ENCODE assay signal across 12 cellular contexts in the genomic region with DNA sequence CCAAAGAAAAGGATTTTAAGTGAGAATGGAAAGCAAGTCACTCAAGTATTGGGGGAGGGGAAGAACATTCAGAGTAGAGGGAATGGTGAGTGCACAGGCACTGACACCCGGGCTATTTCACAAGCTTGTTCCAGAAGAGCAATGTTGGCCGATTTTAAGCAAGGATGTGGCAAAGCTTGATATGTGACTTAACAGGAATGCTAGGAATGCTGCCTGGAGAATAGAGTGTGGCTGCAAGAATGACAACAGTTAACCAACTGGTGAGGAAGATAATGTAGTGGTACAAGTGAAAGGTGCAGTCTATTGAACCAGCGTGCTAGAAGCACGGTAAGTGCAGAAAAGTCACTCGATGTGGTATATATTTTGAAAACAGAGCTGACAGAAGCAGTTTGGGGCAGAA. TPM values are rescaled to one million over a fixed set of nuclear protein-coding genes. Genes with fewer than 3 reads are reported as not detected.
A peak's percentile ranks its signal among the peaks of the same experiment; 100 is the strongest.
DNase-seq lines count a peak whose midpoint lies in the region; ATAC-seq and TF ChIP-seq lines count a peak whose summit lies in the region.
"Had no signal": no experiment of that assay in that cellular context is flagged by ENCODE, and none has a peak within 500 bp of the region (broad histone marks: within the 10 kb centered on the region; RNA-seq: fewer than 3 reads in every experiment).

No MANE protein-coding gene starts in this region.

- H3K27me3 Mint-ChIP-seq in nephron progenitor cell (ENCODE audit: low read depth, poor library complexity): peaks cover 3% of the 10 kb centered on the region
- peaks cover 6% of the 10 kb centered on the region for H3K27me3 Mint-ChIP-seq in activated T-cell treated with anti-CD3 and anti-CD28 coated beads, Interleukin-2, amount 50 U/mL, for 4 hours (ENCODE audit: low read depth)

- H2AFZ ChIP-seq in PC-9: no peak overlapping the region

- no peak for TF ChIP-seq CTCF in PC-9 (conservative IDR thresholded peaks at IDR 0.05)
- TF ChIP-seq CTCF in nephron progenitor cell (IDR thresholded peaks at IDR 0.05): no peak

- H3K9me3 ChIP-seq in PC-9 (ENCODE audit: insufficient read depth, low read depth): no peaks in the 10 kb centered on the region

- no peaks in the 10 kb centered on the region for H3K9me3 Mint-ChIP-seq in nephron progenitor cell
- no peaks in the 10 kb centered on the region for H3K9me3 Mint-ChIP-seq in activated T-cell treated with anti-CD3 and anti-CD28 coated beads, Interleukin-2, amount 50 U/mL, for 4 hours
- H3K9me3 Mint-ChIP-seq: stimulated activated naive B cell treated with anti-CD40 and anti-IgM and Interleukin-4, amounts not matched to agents 10 μg/mL and 1 μg/mL and 100 μg/mL, for 72 hours had no signal

- ATAC-seq in activated T-cell treated with anti-CD3 and anti-CD28 coated beads, Interleukin-2, amount 50 U/mL, for 4 hours: no peak
- ATAC-seq in HG02623 (IDR thresholded peaks at IDR 0.05; ENCODE audit: unreplicated experiment) (no peak), GM18909 (IDR thresholded peaks at IDR 0.05; ENCODE audit: poor library complexity, unreplicated experiment) (no peak)
- ATAC-seq: activated T-helper 17 cell treated with anti-CD3 and anti-CD28 coated beads, Interleukin-2, amount 50 U/mL, for 72 hours; stimulated activated naive B cell treated with anti-CD40 and anti-IgM and Interleukin-4, amounts not matched to agents 10 μg/mL and 1 μg/mL and 100 μg/mL, for 72 hours had no signal

- H3K4me1 ChIP-seq in PC-9 (replicated peaks; ENCODE audit: insufficient read depth): peaks cover 75% of the 10 kb centered on the region

- H4K20me1 ChIP-seq in PC-9 (ENCODE audit: insufficient read depth): no peaks in the 10 kb centered on the region

- H3K4me3 Mint-ChIP-seq in nephron progenitor cell: peak overlapping the region; percentile 6
- no peak overlapping the region for H3K4me3 Mint-ChIP-seq in activated T-cell treated with anti-CD3 and anti-CD28 coated beads, Interleukin-2, amount 50 U/mL, for 4 hours
- H3K4me3 Mint-ChIP-seq: activated T-helper 17 cell treated with anti-CD3 and anti-CD28 coated beads, Interleukin-2, amount 50 U/mL, for 72 hours; stimulated activated naive B cell treated with anti-CD40 and anti-IgM and Interleukin-4, amounts not matched to agents 10 μg/mL and 1 μg/mL and 100 μg/mL, for 72 hours had no signal

- H3K27ac ChIP-seq in PC-9: peak overlapping the region; percentile 96

- BruUV-seq in PC-9 (replicated peaks; lab: Mats Ljungman, UMichigan): no TSS peak

- no peaks in the 10 kb centered on the region for H3K36me3 Mint-ChIP-seq in nephron progenitor cell (ENCODE audit: low read depth)
- H3K36me3 Mint-ChIP-seq in activated T-cell treated with anti-CD3 and anti-CD28 coated beads, Interleukin-2, amount 50 U/mL, for 4 hours (ENCODE audit: insufficient read depth): no peaks in the 10 kb centered on the region
- H3K36me3 Mint-ChIP-seq: stimulated activated naive B cell treated with anti-CD40 and anti-IgM and Interleukin-4, amounts not matched to agents 10 μg/mL and 1 μg/mL and 100 μg/mL, for 72 hours had no signal

- no peaks in the 10 kb centered on the region for H3K36me3 ChIP-seq in PC-9 (ENCODE audit: low read depth)

- CTCF ChIA-PET in PC-9 (lab: Charles Lee): interaction anchor here (0.8 to 1.1 kb wide), 3 partner anchors 24 to 88 kb away, joined by 4 to 5 read pairs (median 5); no protein-coding TSS in a partner anchor

- H3F3A ChIP-seq in PC-9 (ENCODE audit: insufficient read depth, low read depth): peaks cover 31% of the 10 kb centered on the region

- DNase-seq in EH (ENCODE audit: low read depth): peak; percentile 97
- peak; percentile 73 to 95 for DNase-seq in PC-9
- DNase-seq in fibroblast of peridontal ligament (ENCODE audit: extremely low read depth): peak; percentile 79
- no peak for DNase-seq in nephron progenitor cell
- no peak for DNase-seq in activated T-cell treated with anti-CD3 and anti-CD28 coated beads, Interleukin-2, amount 50 U/mL, for 4 hours
- no peak for DNase-seq in DMS114 treated with DMSO at 0.1 percent for 48 hours (lab: John Stamatoyannopoulos, UW; ENCODE audit: unreplicated experiment)
- DNase-seq: foreskin melanocyte; NCI-H446 treated with DMSO at 0.1 percent for 48 hours; stimulated activated naive B cell treated with anti-CD40 and anti-IgM and Interleukin-4, amounts not matched to agents 10 μg/mL and 1 μg/mL and 100 μg/mL, for 72 hours had no signal

- peaks cover 22% of the 10 kb centered on the region for H3K4me1 Mint-ChIP-seq in nephron progenitor cell
- H3K4me1 Mint-ChIP-seq in activated T-cell treated with anti-CD3 and anti-CD28 coated beads, Interleukin-2, amount 50 U/mL, for 4 hours (ENCODE audit: low read depth): peaks cover 24% of the 10 kb centered on the region

- intact Hi-C loops in PC-9 (cut with micrococcal nuclease; ENCODE audit: unreplicated experiment): loop anchor here (1.0 to 2.0 kb wide), 3 partner anchors 84 to 167 kb away; no protein-coding TSS in a partner anchor

- no peaks in the 10 kb centered on the region for H3K9me2 ChIP-seq in PC-9 (ENCODE audit: insufficient read depth)

- peak overlapping the region; percentile 75 for H3K4me2 ChIP-seq in PC-9

- peak overlapping the region; percentile 42; the same call in 1 of the 2 replicates for H3K4me3 ChIP-seq in PC-9

- H3K27ac Mint-ChIP-seq in nephron progenitor cell: peak overlapping the region; percentile 9
- H3K27ac Mint-ChIP-seq: activated T-helper 17 cell treated with anti-CD3 and anti-CD28 coated beads, Interleukin-2, amount 50 U/mL, for 72 hours; stimulated activated naive B cell treated with anti-CD40 and anti-IgM and Interleukin-4, amounts not matched to agents 10 μg/mL and 1 μg/mL and 100 μg/mL, for 72 hours had no signal

- H3K27me3 ChIP-seq in PC-9 (ENCODE audit: insufficient read depth, low read depth): no peaks in the 10 kb centered on the region

- POLR2A ChIA-PET in PC-9 (lab: Charles Lee; ENCODE audit: unreplicated experiment): interaction anchor here (0.5 to 1.9 kb wide), 6 partner anchors 24 to 321 kb away, joined by 3 to 20 read pairs (median 5); no protein-coding TSS in a partner anchor

- no peaks in the 10 kb centered on the region for H3K79me2 ChIP-seq in PC-9 (ENCODE audit: low read depth)

RNA-seq across cellular contexts. Expression of gene CCDC80, which starts 6.2 kb away (rescaled TPM):
- total RNA-seq in PC-9 (2021): 142 and 162 TPM in 2 replicates
- under 1 TPM; 0.16 to 0.43 (median 0.30) TPM for total RNA-seq in activated T-cell treated with anti-CD3 and anti-CD28 coated beads, Interleukin-2, amount 50 U/mL, for 4 hours
- total RNA-seq: activated T-helper 17 cell treated with anti-CD3 and anti-CD28 coated beads, Interleukin-2, amount 50 U/mL, for 72 hours had no signal

Comparison
In these comparisons a context has a peak if more than half of its experiments do, and no peak if none do; other contexts are left out.
1. DNase-seq: peak in EH (single experiment), PC-9 (2 of 2) and fibroblast of peridontal ligament (single experiment); none in nephron progenitor cell (single experiment), activated T-cell treated with anti-CD3 and anti-CD28 coated beads, Interleukin-2, amount 50 U/mL, for 4 hours (single experiment) and DMS114 treated with DMSO at 0.1 percent for 48 hours (single experiment).
2. RNA of gene CCDC80, which starts 6.2 kb away (total RNA-seq): 142 to 162 TPM in PC-9; 0.16 to 0.43 TPM in activated T-cell treated with anti-CD3 and anti-CD28 coated beads, Interleukin-2, amount 50 U/mL, for 4 hours; every median in the first group is over 100 times any median in the second.